8 cellular contexts compared by ENCODE assay signal in the genomic region with DNA sequence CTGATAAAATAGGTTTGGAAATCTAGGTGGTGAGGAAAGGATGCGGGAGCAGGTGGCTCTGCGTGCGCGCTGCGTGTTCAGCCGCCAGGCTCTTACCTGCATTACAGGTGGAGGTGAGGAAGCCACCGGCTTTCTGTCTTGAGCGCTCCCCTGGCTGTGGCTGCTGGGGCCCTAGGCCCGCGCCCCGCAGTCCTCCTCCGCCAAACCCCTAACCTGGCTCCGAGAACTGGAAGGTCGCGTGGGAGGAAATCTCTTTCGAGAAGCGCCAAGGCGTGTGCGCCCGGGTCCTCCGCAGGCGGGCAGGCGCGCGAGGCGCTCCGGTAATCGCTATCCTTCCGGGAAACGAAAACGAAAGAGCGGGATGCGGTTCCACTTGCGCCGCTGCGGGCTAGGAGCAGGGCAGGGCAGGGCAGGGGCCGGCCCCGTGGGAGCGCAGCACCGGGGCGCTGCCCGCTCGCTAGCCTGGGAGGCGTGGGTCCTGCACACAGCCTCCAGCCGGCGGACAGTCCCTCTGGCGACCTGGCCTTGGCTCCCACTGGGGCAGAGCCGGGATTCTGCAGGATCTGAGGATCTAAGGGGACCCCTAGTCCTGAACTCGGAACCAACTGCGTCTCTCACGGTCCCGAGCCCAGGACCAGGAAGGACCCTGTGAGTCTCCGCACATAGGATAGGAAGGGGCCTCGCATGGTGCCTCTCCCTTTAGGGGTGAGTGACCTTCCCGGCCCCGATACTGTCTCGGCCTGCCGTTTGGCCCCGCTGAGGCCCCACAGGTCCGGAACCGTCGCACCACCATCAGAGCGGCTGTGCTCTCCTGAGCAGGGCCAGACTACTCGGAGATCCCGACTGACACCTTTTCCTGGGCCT. TPM values are rescaled to one million over a fixed set of nuclear protein-coding genes. Genes with fewer than 3 reads are reported as not detected.
DNase-seq lines count a peak whose midpoint lies in the region; ATAC-seq and TF ChIP-seq lines count a peak whose summit lies in the region.

Gene ETV7 (minus strand): TSS at position 230 of the 864 bp plus-strand sequence. CDS start 128 bp downstream, at position 102.

- H3K27me3 ChIP-seq in WERI-Rb-1 (ENCODE audit: insufficient read depth, low read depth, severe bottlenecking), result no peaks in the 10 kb centered on the region

- H3K4me3 Mint-ChIP-seq in activated T-helper 2 cell treated with anti-CD3 and anti-CD28 coated beads, Interferon-gamma antibody, Interleukin-2, Interleukin-4, amounts not matched to agents 10 μg/mL and 5 μg/mL and 100 μg/mL, durations not matched to agents 14 hours and 24 hours and 36 hours (ENCODE audit: low read depth), result peak within 1 kb of the TSS; percentile 90

- peak; percentile 21 for DNase-seq in COR-L47 (lab: John Stamatoyannopoulos, UW)
- DNase-seq in NCI-H2029 (lab: John Stamatoyannopoulos, UW), result peak; percentile 39
- peak; percentile 39 for DNase-seq in activated T-helper 2 cell treated with anti-CD3 and anti-CD28 coated beads, Interferon-gamma antibody, Interleukin-2, Interleukin-4, amounts not matched to agents 10 μg/mL and 5 μg/mL and 100 μg/mL, durations not matched to agents 14 hours and 24 hours and 36 hours (ENCODE audit: low spot score)
- DNase-seq in Right ventricle myocardium inferior (ENCODE audit: missing footprints), result peak; percentile 71
- peak; percentile 81 for DNase-seq in posterior vena cava (ENCODE audit: low spot score)
- no peak for DNase-seq in WERI-Rb-1
- DNase-seq in mucosa of gallbladder (ENCODE audit: low spot score), result no peak

- H3K36me3 Mint-ChIP-seq in activated T-helper 2 cell treated with anti-CD3 and anti-CD28 coated beads, Interferon-gamma antibody, Interleukin-2, Interleukin-4, amounts not matched to agents 10 μg/mL and 5 μg/mL and 100 μg/mL, durations not matched to agents 14 hours and 24 hours and 36 hours (ENCODE audit: low read depth), result peaks cover 3% of the 10 kb centered on the region

- peaks cover 37% of the 10 kb centered on the region for H3K4me1 Mint-ChIP-seq in activated T-helper 2 cell treated with anti-CD3 and anti-CD28 coated beads, Interferon-gamma antibody, Interleukin-2, Interleukin-4, amounts not matched to agents 10 μg/mL and 5 μg/mL and 100 μg/mL, durations not matched to agents 14 hours and 24 hours and 36 hours (ENCODE audit: low read depth)

- ATAC-seq in Right ventricle myocardium inferior, result peak; percentile 55
- no peak for ATAC-seq in GM21825 (IDR thresholded peaks at IDR 0.05; ENCODE audit: unreplicated experiment)

- H3K4me3 ChIP-seq in WERI-Rb-1 (ENCODE audit: low read depth, low read length), result no peak within 1 kb of the TSS

- peaks cover 57% of the 10 kb centered on the region for H3K27me3 Mint-ChIP-seq in activated T-helper 2 cell treated with anti-CD3 and anti-CD28 coated beads, Interferon-gamma antibody, Interleukin-2, Interleukin-4, amounts not matched to agents 10 μg/mL and 5 μg/mL and 100 μg/mL, durations not matched to agents 14 hours and 24 hours and 36 hours (ENCODE audit: low read depth)

- peak within 1 kb of the TSS; percentile 61 for H3K27ac Mint-ChIP-seq in activated T-helper 2 cell treated with anti-CD3 and anti-CD28 coated beads, Interferon-gamma antibody, Interleukin-2, Interleukin-4, amounts not matched to agents 10 μg/mL and 5 μg/mL and 100 μg/mL, durations not matched to agents 14 hours and 24 hours and 36 hours

- no peak within 1 kb of the TSS; the same call in 1 of the 2 replicates for H3K27ac ChIP-seq in WERI-Rb-1

- no peaks in the 10 kb centered on the region for H3K9me3 ChIP-seq in WERI-Rb-1 (ENCODE audit: severe bottlenecking)

- intact Hi-C loops in activated T-helper 2 cell treated with anti-CD3 and anti-CD28 coated beads, Interferon-gamma antibody, Interleukin-2, Interleukin-4, amounts not matched to agents 10 μg/mL and 5 μg/mL and 100 μg/mL, durations not matched to agents 14 hours and 24 hours and 36 hours (cut with micrococcal nuclease), result no loop called here
- intact Hi-C loops in Right ventricle myocardium inferior (cut with DNase I), result no loop called here
- intact Hi-C loops in posterior vena cava (cut with DNase I), result no loop called here

- no peak for TF ChIP-seq CTCF in WERI-Rb-1 (IDR thresholded peaks at IDR 0.05; ENCODE audit: low read depth, low read length)

- no peaks in the 10 kb centered on the region for H3K36me3 ChIP-seq in WERI-Rb-1

- H3K9me3 Mint-ChIP-seq in activated T-helper 2 cell treated with anti-CD3 and anti-CD28 coated beads, Interferon-gamma antibody, Interleukin-2, Interleukin-4, amounts not matched to agents 10 μg/mL and 5 μg/mL and 100 μg/mL, durations not matched to agents 14 hours and 24 hours and 36 hours, result no peaks in the 10 kb centered on the region

RNA-seq across cellular contexts. Expression of gene ETV7, which starts in this region (rescaled TPM):
- 0.51 and 0.57 TPM in 2 replicates for total RNA-seq in activated T-helper 2 cell treated with anti-CD3 and anti-CD28 coated beads, Interferon-gamma antibody, Interleukin-2, Interleukin-4, amounts not matched to agents 10 μg/mL and 5 μg/mL and 100 μg/mL, durations not matched to agents 14 hours and 24 hours and 36 hours
- total RNA-seq in Right ventricle myocardium inferior (0.38 TPM), posterior vena cava (under 1 TPM in 1 of 2 donors, not detected in 1; 0.57 TPM), mucosa of gallbladder (2.5 TPM)

Comparison
In these comparisons a context has a peak if more than half of its experiments do, and no peak if none do; other contexts are left out.
1. Peak in DNase-seq in activated T-helper 2 cell treated with anti-CD3 and anti-CD28 coated beads, Interferon-gamma antibody, Interleukin-2, Interleukin-4, amounts not matched to agents 10 μg/mL and 5 μg/mL and 100 μg/mL, durations not matched to agents 14 hours and 24 hours and 36 hours; RNA of the gene not detected or under 1 TPM.
2. Peak in DNase-seq and ATAC-seq in Right ventricle myocardium inferior; RNA of the gene not detected or under 1 TPM.
3. Peak in DNase-seq in posterior vena cava; RNA of the gene not detected or under 1 TPM.
4. DNase-seq: peak in COR-L47 (single experiment) and NCI-H2029 (single experiment); none in WERI-Rb-1 (single experiment) and mucosa of gallbladder (single experiment).